Comparison of ENCODE assay signal across 16 cellular contexts in the genomic region with DNA sequence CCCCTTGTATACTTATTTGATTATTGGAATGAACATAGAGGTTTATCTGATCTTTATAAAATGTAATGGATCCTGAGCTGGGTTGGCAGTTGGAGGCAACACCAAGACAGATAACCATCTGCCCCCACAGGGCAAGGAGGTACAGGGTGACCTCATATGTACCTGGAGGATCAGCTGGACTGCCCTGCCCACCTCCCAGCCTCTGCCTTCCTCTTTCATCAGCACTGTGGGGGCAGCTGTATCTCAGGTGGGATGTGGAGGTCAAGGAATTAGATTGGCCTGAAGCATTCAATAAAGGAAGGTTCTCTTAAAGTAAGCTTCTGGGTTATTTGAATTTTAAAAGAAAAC.
DNase-seq lines count a peak whose midpoint lies in the region; ATAC-seq and TF ChIP-seq lines count a peak whose summit lies in the region.
"Had no signal": no experiment of that assay in that cellular context is flagged by ENCODE, and none has a peak within 500 bp of the region (broad histone marks: within the 10 kb centered on the region; RNA-seq: fewer than 3 reads in every experiment).

No MANE protein-coding gene starts in this region.

- H3K4me3 ChIP-seq in PC-9 (no peak overlapping the region), hepatocyte (no peak overlapping the region), BE2C (ENCODE audit: low read depth, low read length) (no peak overlapping the region)
- H3K4me3 ChIP-seq: K562 had no signal

- H3K4me1 ChIP-seq in PC-9 (replicated peaks; ENCODE audit: insufficient read depth) (peaks cover 27% of the 10 kb centered on the region), hepatocyte (ENCODE audit: insufficient read depth) (peaks cover 57% of the 10 kb centered on the region), BE2C (no peaks in the 10 kb centered on the region)

- BruUV-seq in Calu3 (replicated peaks; lab: Mats Ljungman, UMichigan) (no TSS peak), PC-9 (replicated peaks; lab: Mats Ljungman, UMichigan) (no TSS peak)

- TF ChIP-seq CTCF in Calu3 (IDR thresholded peaks at IDR 0.05; ENCODE audit: unreplicated experiment) = no peak
- no peak for TF ChIP-seq CTCF in PC-9 (conservative IDR thresholded peaks at IDR 0.05)
- TF ChIP-seq CTCF in hepatocyte (IDR thresholded peaks at IDR 0.05; ENCODE audit: poor library complexity) = no peak
- no peak for TF ChIP-seq CTCF in progenitor cell of endocrine pancreas (IDR thresholded peaks at IDR 0.05; ENCODE audit: unreplicated experiment)
- no peak for TF ChIP-seq CTCF in BE2C (IDR thresholded peaks at IDR 0.05; ENCODE audit: low read depth, low read length)
- TF ChIP-seq CTCF in GM13976 (IDR thresholded peaks at IDR 0.05; ENCODE audit: borderline replicate concordance, control extremely low read depth, extremely low read depth, insufficient read depth, missing control alignments) = no peak

- H2AFZ ChIP-seq in PC-9 = no peak overlapping the region
- H2AFZ ChIP-seq in hepatocyte = no peak overlapping the region

- H3K4me2 ChIP-seq in PC-9 = peak overlapping the region; percentile 55
- H3K4me2 ChIP-seq in hepatocyte = peak overlapping the region; percentile 28
- H3K4me2 ChIP-seq: SK-N-SH had no signal

- H3K27ac ChIP-seq in PC-9 (peak overlapping the region; percentile 70), hepatocyte (peak overlapping the region; percentile 95)
- H3K27ac ChIP-seq: C4-2B had no signal

- H3K27me3 Mint-ChIP-seq in Calu3 (ENCODE audit: unreplicated experiment) = no peaks in the 10 kb centered on the region
- H3K27me3 Mint-ChIP-seq in progenitor cell of endocrine pancreas = no peaks in the 10 kb centered on the region

- H3K9me3 Mint-ChIP-seq in Calu3 (ENCODE audit: low read depth, unreplicated experiment) (no peaks in the 10 kb centered on the region), progenitor cell of endocrine pancreas (ENCODE audit: low read depth) (no peaks in the 10 kb centered on the region)

- no peaks in the 10 kb centered on the region for H3K9me3 ChIP-seq in PC-9 (ENCODE audit: insufficient read depth, low read depth)
- H3K9me3 ChIP-seq in hepatocyte (ENCODE audit: low read depth) = peaks cover 2% of the 10 kb centered on the region
- H3K9me3 ChIP-seq in BE2C = no peaks in the 10 kb centered on the region
- H3K9me3 ChIP-seq: SK-N-SH had no signal

- CTCF ChIA-PET in Calu3 (lab: Charles Lee) = no interaction called here
- CTCF ChIA-PET in PC-9 (lab: Charles Lee) = no interaction called here

- H3K79me2 ChIP-seq in PC-9 (ENCODE audit: low read depth) (no peaks in the 10 kb centered on the region), hepatocyte (peaks cover 9% of the 10 kb centered on the region)

- H3K36me3 ChIP-seq in PC-9 (ENCODE audit: low read depth) (no peaks in the 10 kb centered on the region), hepatocyte (replicated peaks; ENCODE audit: insufficient read depth, low read depth) (no peaks in the 10 kb centered on the region), BE2C (no peaks in the 10 kb centered on the region)

- peak overlapping the region; percentile 21 for H3K27ac Mint-ChIP-seq in Calu3 (ENCODE audit: unreplicated experiment)
- peak overlapping the region; percentile 53 for H3K27ac Mint-ChIP-seq in progenitor cell of endocrine pancreas

- H3F3A ChIP-seq in PC-9 (ENCODE audit: insufficient read depth, low read depth) = peaks cover 17% of the 10 kb centered on the region; the same call in 1 of the 2 replicates

- no peaks in the 10 kb centered on the region for H3K9me2 ChIP-seq in PC-9 (ENCODE audit: insufficient read depth)
- no peaks in the 10 kb centered on the region for H3K9me2 ChIP-seq in hepatocyte (replicated peaks; ENCODE audit: insufficient read depth)
- H3K9me2 ChIP-seq: SK-N-SH had no signal

- no peak for ATAC-seq in GM21825 (IDR thresholded peaks at IDR 0.05; ENCODE audit: unreplicated experiment)
- ATAC-seq: K562 had no signal

- H4K20me1 ChIP-seq in PC-9 (ENCODE audit: insufficient read depth) (no peaks in the 10 kb centered on the region), hepatocyte (ENCODE audit: insufficient read depth, poor library complexity, severe bottlenecking) (no peaks in the 10 kb centered on the region)

- peak; percentile 10 for DNase-seq in Calu3
- peak; percentile 20 to 67 for DNase-seq in PC-9
- DNase-seq in hepatocyte (ENCODE audit: low spot score) = no peak
- no peak for DNase-seq in progenitor cell of endocrine pancreas (ENCODE audit: low spot score, unreplicated experiment)
- DNase-seq in middle frontal gyrus (ENCODE audit: extremely low spot score, low spot score) = no peak
- no peak for DNase-seq in BE2C
- no peak for DNase-seq in GM13976 (ENCODE audit: low spot score)
- DNase-seq: H7, NCI-H1436 treated with DMSO at 0.1 percent for 48 hours, NCI-H2081, NCI-H510A, NCI-H774, SK-N-SH had no signal

- POLR2A ChIA-PET in PC-9 (lab: Charles Lee; ENCODE audit: unreplicated experiment) = no interaction called here

- no peaks in the 10 kb centered on the region for H3K27me3 ChIP-seq in PC-9 (ENCODE audit: insufficient read depth, low read depth)
- no peaks in the 10 kb centered on the region for H3K27me3 ChIP-seq in hepatocyte
- H3K27me3 ChIP-seq in BE2C = no peaks in the 10 kb centered on the region

- H3K4me1 Mint-ChIP-seq in Calu3 (ENCODE audit: low read depth, unreplicated experiment) = peaks cover 27% of the 10 kb centered on the region
- H3K4me1 Mint-ChIP-seq in progenitor cell of endocrine pancreas (ENCODE audit: low read depth) = peaks cover 59% of the 10 kb centered on the region

- no peaks in the 10 kb centered on the region for H3K36me3 Mint-ChIP-seq in Calu3 (ENCODE audit: insufficient read depth, unreplicated experiment)
- H3K36me3 Mint-ChIP-seq in progenitor cell of endocrine pancreas (ENCODE audit: insufficient read depth) = peaks cover 4% of the 10 kb centered on the region

- H3K4me3 Mint-ChIP-seq in Calu3 (ENCODE audit: low read depth, unreplicated experiment) (no peak overlapping the region), progenitor cell of endocrine pancreas (ENCODE audit: low read depth) (no peak overlapping the region)

- intact Hi-C loops in Calu3 (cut with micrococcal nuclease; ENCODE audit: unreplicated experiment) (loop anchor here (10.0 kb wide), 1 partner anchor 142 kb away; no protein-coding TSS in a partner anchor), PC-9 (cut with micrococcal nuclease; ENCODE audit: unreplicated experiment) (loop anchor here (1.0 to 5.0 kb wide), 2 partner anchors 12 to 356 kb away; no protein-coding TSS in a partner anchor)

- in situ Hi-C loops in GM13976 (cut with MboI; ENCODE audit: low sequenced_read_pairs, unreplicated experiment) = no loop called here

Comparison
In these comparisons a context has a peak if more than half of its experiments do, and no peak if none do; other contexts are left out.
1. DNase-seq: peak in Calu3 (single experiment) and PC-9 (2 of 2); none in hepatocyte (single experiment), progenitor cell of endocrine pancreas (single experiment), middle frontal gyrus (single experiment), BE2C (single experiment) and GM13976 (single experiment).